In the genomic region with DNA sequence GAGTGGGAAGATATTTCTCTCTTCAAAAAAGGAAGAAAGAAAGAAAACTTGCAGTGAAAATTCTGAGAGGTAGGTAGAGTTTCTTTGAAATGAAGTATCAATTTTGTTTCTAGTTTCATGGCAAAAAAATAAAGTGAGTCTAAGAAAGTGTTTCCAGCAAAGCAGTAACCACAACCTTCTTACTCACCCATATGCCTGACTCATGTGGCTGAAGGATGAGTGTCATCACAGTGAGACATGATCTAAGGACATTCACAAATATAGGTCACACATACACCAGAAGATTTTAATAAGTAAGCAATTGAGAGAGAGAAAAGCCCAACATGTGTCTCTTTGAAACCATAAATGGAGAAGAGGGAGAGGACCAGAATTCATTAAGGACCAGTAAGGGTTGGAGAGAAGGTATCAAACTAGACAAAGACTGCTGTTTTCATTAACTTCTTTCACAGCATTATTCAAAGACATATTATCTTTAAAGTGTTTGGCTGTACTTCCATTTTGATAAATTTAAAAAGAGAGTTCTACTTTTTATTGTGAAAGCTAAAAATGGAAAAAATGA, we compare ENCODE assay signal across 9 cellular contexts.
DNase-seq lines count a peak whose midpoint lies in the region; ATAC-seq, FAIRE-seq and TF ChIP-seq lines count a peak whose summit lies in the region.
"Had no signal": no experiment of that assay in that cellular context is flagged by ENCODE, and none has a peak within 500 bp of the region (broad histone marks: within the 10 kb centered on the region; RNA-seq: fewer than 3 reads in every experiment).

No MANE protein-coding gene starts in this region.

- no peak overlapping the region for H3K4me3 ChIP-seq in pancreas
- H3K4me3 ChIP-seq: mucosa of descending colon had no signal

- ATAC-seq in GM21447 (IDR thresholded peaks at IDR 0.05; ENCODE audit: unreplicated experiment) (peak; percentile 99), HG03460 (IDR thresholded peaks at IDR 0.05; ENCODE audit: unreplicated experiment) (peak; percentile 97), pancreas (no peak)
- ATAC-seq: mucosa of descending colon had no signal

- H3K9me3 ChIP-seq in pancreas = no peaks in the 10 kb centered on the region
- H3K9me3 ChIP-seq: mucosa of descending colon had no signal

- intact Hi-C loops in pancreas (cut with DNase I) = loop anchor here in 2 of 3 donors (10.0 kb wide), 2 partner anchors 1136 to 1146 kb away; no protein-coding TSS in a partner anchor

- TF ChIP-seq POLR2A in GM12892 (IDR thresholded peaks at IDR 0.05; ENCODE audit: low read depth, low read length) = no peak

- DNase-seq in GM12892 (ENCODE audit: insufficient read length) (no peak), epithelial cell of prostate (ENCODE audit: low read depth, low spot score) (peak; percentile 75), pancreas (no peak), D341Med (ENCODE audit: low spot score) (no peak), DMS114 treated with DMSO at 0.1 percent for 48 hours (lab: John Stamatoyannopoulos, UW; ENCODE audit: unreplicated experiment) (no peak)
- no peak for DNase-seq in stimulated activated CD4-positive, alpha-beta T cell treated with anti-CD3 and anti-CD28 coated beads, Interleukin-4, amount 100 ng/mL, for 4 hours
- DNase-seq: mucosa of descending colon had no signal

- peaks cover 0 to 3% (median 0%) of the 10 kb centered on the region in 3 donors for H3K4me1 ChIP-seq in pancreas

- FAIRE-seq in GM12892 (lab: Jason Lieb, UNC) = peak; percentile 88
- no peak for FAIRE-seq in pancreas (lab: Jason Lieb, UNC)

- no peaks in the 10 kb centered on the region for H3K36me3 ChIP-seq in pancreas

- H3K27ac ChIP-seq in epithelial cell of prostate = peak overlapping the region; percentile 37
- H3K27ac ChIP-seq in pancreas = no peak overlapping the region

- no peaks in the 10 kb centered on the region for H3K27me3 ChIP-seq in pancreas

- no peak for TF ChIP-seq CTCF in pancreas (IDR thresholded peaks at IDR 0.05)

Comparison
In these comparisons a context has a peak if more than half of its experiments do, and no peak if none do; other contexts are left out.
1. ATAC-seq: peak in GM21447 (single experiment) and HG03460 (single experiment); none in pancreas (0 of 4).